Comparison of ENCODE assay signal across 1 cellular context in genomic region chr11:67114275-67114896, GRCh38.
TF ChIP-seq lines count a peak whose summit lies in the region.

No MANE protein-coding gene starts in this region.

TF ChIP-seq in WTC11, 78 proteins besides CTCF, POLR2A, EP300 and RAD21 (continued from another document):
- TF ChIP-seq ATF6 (CRISPR knock-in tag; IDR thresholded peaks at IDR 0.05), result no peak
- no peak for TF ChIP-seq SP1 (CRISPR knock-in tag; conservative IDR thresholded peaks at IDR 0.05)
- no peak for TF ChIP-seq ZNF263 (CRISPR knock-in tag; IDR thresholded peaks at IDR 0.05; ENCODE audit: low read depth)
TF ChIP-seq in WTC11: peak in this region for 0.
